Comparison of ENCODE assay signal across 8 cellular contexts in the genomic region with DNA sequence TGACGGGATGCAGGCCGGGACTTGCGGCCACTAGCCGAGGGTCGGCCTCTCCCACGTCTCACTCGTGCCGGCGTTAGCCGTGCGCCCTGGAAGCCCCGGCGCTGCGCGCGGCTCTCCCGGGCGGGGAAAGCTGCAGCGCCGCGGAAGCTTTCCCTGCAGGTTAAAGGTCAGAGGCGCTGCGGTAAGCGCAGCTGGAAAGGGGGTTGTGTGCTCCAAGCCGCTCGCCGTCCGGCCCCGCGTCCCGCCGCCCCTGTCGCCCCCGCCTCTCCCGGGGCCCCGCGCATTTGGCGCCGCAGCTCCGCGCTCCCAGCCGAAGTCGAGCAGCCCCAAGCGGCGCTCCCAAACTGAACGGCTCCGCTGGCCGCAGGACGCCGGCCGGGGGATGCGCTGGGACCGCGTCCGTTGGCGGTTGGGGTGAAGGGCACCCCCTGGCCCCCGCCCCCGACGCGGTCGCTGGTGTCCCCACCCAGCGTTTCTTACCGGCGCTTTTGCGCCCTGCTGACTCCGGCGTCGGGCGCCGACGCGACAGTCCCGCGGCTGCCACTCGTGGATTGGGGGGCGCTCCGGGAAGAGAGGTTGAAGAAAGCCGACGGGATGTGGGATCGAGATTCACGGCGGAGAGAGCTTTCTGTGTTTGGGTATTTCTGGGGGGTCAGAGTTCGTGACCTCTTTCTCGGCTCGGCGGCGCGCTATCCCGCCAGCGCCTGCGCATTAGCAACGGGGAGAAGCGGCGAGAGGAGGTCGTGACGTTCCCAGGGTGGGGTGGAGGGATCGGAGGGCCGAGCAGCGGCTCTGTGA. TPM values are rescaled to one million over a fixed set of nuclear protein-coding genes. Genes with fewer than 3 reads are reported as not detected.
A peak's percentile ranks its signal among the peaks of the same experiment; 100 is the strongest.
DNase-seq lines count a peak whose midpoint lies in the region; ATAC-seq and TF ChIP-seq lines count a peak whose summit lies in the region.

Gene NR2C1, minus strand, starts transcription at position 719 of the 798 bp plus-strand sequence. CDS start 6,234 bp downstream, outside the sequence.

- H3K27ac ChIP-seq in osteoblast (ENCODE audit: low read depth, low read length): peak within 1 kb of the TSS; percentile 75
- peak within 1 kb of the TSS; percentile 91 for H3K27ac ChIP-seq in thymus (ENCODE audit: low read depth)

- no peaks in the 10 kb centered on the region for H3K36me3 Mint-ChIP-seq in activated naive CD8-positive, alpha-beta T cell
- H3K36me3 Mint-ChIP-seq in glutamatergic neuron (ENCODE audit: unreplicated experiment): no peaks in the 10 kb centered on the region

- peaks cover 25% of the 10 kb centered on the region for H3K4me1 Mint-ChIP-seq in activated naive CD8-positive, alpha-beta T cell (ENCODE audit: low read depth)
- no peaks in the 10 kb centered on the region for H3K4me1 Mint-ChIP-seq in glutamatergic neuron (ENCODE audit: low read depth, unreplicated experiment)

- H3K4me3 ChIP-seq in GM06990 (replicated peaks; ENCODE audit: low read depth, low read length) (peak within 1 kb of the TSS; percentile 88), osteoblast (ENCODE audit: insufficient read depth, low read length) (peak within 1 kb of the TSS; percentile 94), thymus (ENCODE audit: low read length) (peak within 1 kb of the TSS; percentile 89)

- DNase-seq in GM06990 (ENCODE audit: extremely low read depth, insufficient read length) (peak; percentile 91), NCI-H1105 (lab: John Stamatoyannopoulos, UW) (peak; percentile 96), SKM-1 treated with dmso at 0.1 percent for 144 hours (lab: John Stamatoyannopoulos, UW; ENCODE audit: unreplicated experiment) (peak; percentile 71), glutamatergic neuron (peak; percentile 95), osteoblast (ENCODE audit: insufficient read length, low spot score, missing footprints) (peak; percentile 99)

- H4K20me1 ChIP-seq in osteoblast (ENCODE audit: insufficient read depth, low read length): no peaks in the 10 kb centered on the region

- H3K9me3 ChIP-seq in osteoblast (ENCODE audit: low read depth, low read length) (no peaks in the 10 kb centered on the region), thymus (ENCODE audit: control insufficient read depth) (no peaks in the 10 kb centered on the region)

- H3K27me3 ChIP-seq in GM06990 (replicated peaks; ENCODE audit: control insufficient read depth, insufficient read depth, low read length) (no peaks in the 10 kb centered on the region), osteoblast (ENCODE audit: insufficient read depth, low read length) (no peaks in the 10 kb centered on the region), thymus (ENCODE audit: control insufficient read depth, insufficient read depth) (no peaks in the 10 kb centered on the region)

- H2AFZ ChIP-seq in osteoblast (ENCODE audit: low read length): peak within 1 kb of the TSS; percentile 94

- peak within 1 kb of the TSS; percentile 95 for H3K4me3 Mint-ChIP-seq in activated naive CD8-positive, alpha-beta T cell
- H3K4me3 Mint-ChIP-seq in glutamatergic neuron (ENCODE audit: unreplicated experiment): peak within 1 kb of the TSS; percentile 94

- H3K36me3 ChIP-seq in GM06990 (ENCODE audit: control insufficient read depth, insufficient read depth, low read length) (no peaks in the 10 kb centered on the region), osteoblast (ENCODE audit: insufficient read depth, low read length) (no peaks in the 10 kb centered on the region), thymus (ENCODE audit: control insufficient read depth, insufficient read depth) (no peaks in the 10 kb centered on the region)

- no peak for TF ChIP-seq CTCF in GM06990 (IDR thresholded peaks at IDR 0.05; ENCODE audit: insufficient read depth, low read length, poor library complexity, severe bottlenecking)
- TF ChIP-seq CTCF in glutamatergic neuron (IDR thresholded peaks at IDR 0.05; ENCODE audit: partially characterized antibody, unreplicated experiment): no peak
- TF ChIP-seq CTCF in osteoblast (IDR thresholded peaks at IDR 0.05; ENCODE audit: extremely low read depth, low read depth, low read length): no peak

- ATAC-seq in HG02588 (IDR thresholded peaks at IDR 0.05; ENCODE audit: unreplicated experiment): peak; percentile 94

- H3K79me2 ChIP-seq in osteoblast (ENCODE audit: insufficient read depth, low read length): peaks cover 43% of the 10 kb centered on the region

- WGBS in thymus: under 1% methylated on average over 99 of the region's 99 CpGs

- H3K4me2 ChIP-seq in osteoblast (ENCODE audit: insufficient read depth, low read length): peak within 1 kb of the TSS; percentile 82

- H3K27ac Mint-ChIP-seq in activated naive CD8-positive, alpha-beta T cell: peak within 1 kb of the TSS; percentile 90
- H3K27ac Mint-ChIP-seq in glutamatergic neuron (ENCODE audit: unreplicated experiment): peak within 1 kb of the TSS; percentile 87

- no peaks in the 10 kb centered on the region for H3K27me3 Mint-ChIP-seq in activated naive CD8-positive, alpha-beta T cell
- H3K27me3 Mint-ChIP-seq in glutamatergic neuron (ENCODE audit: unreplicated experiment): peaks cover 5% of the 10 kb centered on the region

- H3K9me3 Mint-ChIP-seq in activated naive CD8-positive, alpha-beta T cell (ENCODE audit: low read depth): no peaks in the 10 kb centered on the region
- peaks cover 6% of the 10 kb centered on the region for H3K9me3 Mint-ChIP-seq in glutamatergic neuron (ENCODE audit: unreplicated experiment)

- H3K4me1 ChIP-seq in osteoblast (ENCODE audit: insufficient read depth, low read length) (no peaks in the 10 kb centered on the region), thymus (ENCODE audit: control insufficient read depth, insufficient read depth, low read length) (no peaks in the 10 kb centered on the region)

RNA-seq across cellular contexts. Expression of gene NR2C1, which starts in this region (rescaled TPM):
- total RNA-seq in glutamatergic neuron (ENCODE audit: unreplicated experiment): 63.8 TPM
- 22.1 and 23.9 TPM in 2 replicates for total RNA-seq in osteoblast
- 123 TPM for polyA plus RNA-seq in thymus

Comparison
In these comparisons a context has a peak if more than half of its experiments do, and no peak if none do; other contexts are left out.
1. Peak in every context shown above with its lines: DNase-seq, ATAC-seq, H3K4me3 ChIP-seq and H3K27ac ChIP-seq.